In genomic region chr2:16570516-16570915, GRCh38 we compare ENCODE assay signal across 28 cellular contexts.
"Had no signal": no experiment of that assay in that cellular context is flagged by ENCODE, and none has a peak within 500 bp of the region (broad histone marks: within the 10 kb centered on the region; RNA-seq: fewer than 3 reads in every experiment).

No MANE protein-coding gene starts in this region.

- FAIRE-seq: endometrium, frontal cortex, islet of Langerhans, urothelium cell line had no signal

- H3K4me3 Mint-ChIP-seq: effector memory CD8-positive, alpha-beta T cell; naive B cell; natural killer cell treated with Interleukin-12 subunit alpha and Interleukin-12 subunit beta and Interleukin-15 and Interleukin-18, amount 100 ng/mL, for 72 hours; neural progenitor cell; stimulated activated memory B cell treated with anti-CD40 and anti-IgM and Interleukin-4, amounts not matched to agents 10 μg/mL and 1 μg/mL and 100 μg/mL, for 72 hours had no signal

- H3K4me3 ChIP-seq: heart left ventricle, hepatocyte, left ventricle myocardium inferior, lower lobe of right lung, neural progenitor cell, sigmoid colon, skin epidermis, spleen, thoracic aorta, tibial nerve, upper lobe of left lung had no signal

- ATAC-seq: effector memory CD8-positive, alpha-beta T cell; left colon; lower lobe of right lung; natural killer cell treated with Interleukin-12 subunit alpha and Interleukin-12 subunit beta and Interleukin-15 and Interleukin-18, amount 100 ng/mL, for 72 hours; stimulated activated memory B cell treated with anti-CD40 and anti-IgM and Interleukin-4, amounts not matched to agents 10 μg/mL and 1 μg/mL and 100 μg/mL, for 72 hours; stimulated activated naive CD8-positive, alpha-beta T cell treated with anti-CD3 and anti-CD28 coated beads, Interleukin-15, Interleukin-2, amounts not matched to agents 100 U/mL and 50 U/mL, for 24 hours had no signal

- H3K9me3 Mint-ChIP-seq: effector memory CD8-positive, alpha-beta T cell; natural killer cell treated with Interleukin-12 subunit alpha and Interleukin-12 subunit beta and Interleukin-15 and Interleukin-18, amount 100 ng/mL, for 72 hours; stimulated activated memory B cell treated with anti-CD40 and anti-IgM and Interleukin-4, amounts not matched to agents 10 μg/mL and 1 μg/mL and 100 μg/mL, for 72 hours had no signal

- H3K27ac ChIP-seq: heart left ventricle, hepatocyte, lower lobe of right lung, neural progenitor cell, parathyroid adenoma, sigmoid colon, skin epidermis, spleen, thoracic aorta, tibial nerve, upper lobe of left lung had no signal

- H3K27me3 ChIP-seq: heart left ventricle, hepatocyte, neural progenitor cell, sigmoid colon, spleen, tibial nerve, upper lobe of left lung had no signal

- H3K9me3 ChIP-seq: heart left ventricle, left ventricle myocardium inferior, lower lobe of right lung, sigmoid colon, thoracic aorta, upper lobe of left lung had no signal

- H3K27ac Mint-ChIP-seq: effector memory CD8-positive, alpha-beta T cell; neural progenitor cell; progenitor cell of endocrine pancreas; stimulated activated memory B cell treated with anti-CD40 and anti-IgM and Interleukin-4, amounts not matched to agents 10 μg/mL and 1 μg/mL and 100 μg/mL, for 72 hours had no signal

- H3K27me3 Mint-ChIP-seq: effector memory CD8-positive, alpha-beta T cell; naive B cell; natural killer cell treated with Interleukin-12 subunit alpha and Interleukin-12 subunit beta and Interleukin-15 and Interleukin-18, amount 100 ng/mL, for 72 hours; progenitor cell of endocrine pancreas; stimulated activated memory B cell treated with anti-CD40 and anti-IgM and Interleukin-4, amounts not matched to agents 10 μg/mL and 1 μg/mL and 100 μg/mL, for 72 hours had no signal

- H3K36me3 Mint-ChIP-seq: natural killer cell treated with Interleukin-12 subunit alpha and Interleukin-12 subunit beta and Interleukin-15 and Interleukin-18, amount 100 ng/mL, for 72 hours had no signal

- H3K36me3 ChIP-seq: neural progenitor cell, thoracic aorta, tibial nerve had no signal

- H3K4me1 ChIP-seq: lower lobe of right lung, parathyroid adenoma, sigmoid colon, spleen, tibial nerve, upper lobe of left lung had no signal

- DNase-seq: cerebellar nuclear complex; cortex of kidney; effector memory CD8-positive, alpha-beta T cell; erythroblast; heart left ventricle; left colon; left ventricle myocardium inferior; lower lobe of right lung; naive B cell; right cardiac atrium; sigmoid colon; spleen; stimulated activated CD4-positive, alpha-beta T cell treated with anti-CD3 and anti-CD28 coated beads, Interleukin-4, amount 100 ng/mL, for 4 hours; stimulated activated naive CD8-positive, alpha-beta T cell treated with anti-CD3 and anti-CD28 coated beads, Interleukin-15, Interleukin-2, amounts not matched to agents 100 U/mL and 50 U/mL, for 24 hours; upper lobe of left lung had no signal
